In genomic region chr16:75460441-75460840, GRCh38 we compare ENCODE assay signal across 16 cellular contexts. TPM values are rescaled to one million over a fixed set of nuclear protein-coding genes. Genes with fewer than 3 reads are reported as not detected.
DNase-seq lines count a peak whose midpoint lies in the region; ATAC-seq, FAIRE-seq and TF ChIP-seq lines count a peak whose summit lies in the region.
"Had no signal": no experiment of that assay in that cellular context is flagged by ENCODE, and none has a peak within 500 bp of the region (broad histone marks: within the 10 kb centered on the region; RNA-seq: fewer than 3 reads in every experiment).

No MANE protein-coding gene starts in this region.

- no peak overlapping the region for H3K4me3 ChIP-seq in HepG2 (replicated peaks in 1 of 3; ENCODE audit: insufficient read depth in 1 of 3, low read depth in 2 of 3, low read length in 3 of 3)
- H3K4me3 ChIP-seq in right lobe of liver: no peak overlapping the region
- H3K4me3 ChIP-seq in astrocyte (ENCODE audit: insufficient read depth, low read depth, low read length): no peak overlapping the region
- no peak overlapping the region for H3K4me3 ChIP-seq in mesendoderm (ENCODE audit: low read length)
- H3K4me3 ChIP-seq: HAP-1, lung, SK-N-MC had no signal

- no peaks in the 10 kb centered on the region for H3K9me3 Mint-ChIP-seq in astrocyte (ENCODE audit: unreplicated experiment)
- H3K9me3 Mint-ChIP-seq in type B pancreatic cell: peaks cover 4% of the 10 kb centered on the region
- H3K9me3 Mint-ChIP-seq: dendritic cell treated with granulocyte-macrophage colony-stimulating factor and Interleukin-4, amounts not matched to agents 40 ng/mL and 50 ng/mL, for 4 days had no signal

- H3K79me2 ChIP-seq in HepG2 (ENCODE audit: insufficient read depth, low read length) (peaks cover 74% of the 10 kb centered on the region), astrocyte (ENCODE audit: insufficient read depth, low read length) (peaks cover 86% of the 10 kb centered on the region), mesendoderm (ENCODE audit: control insufficient read depth, insufficient read depth, low read length) (peaks cover 60% of the 10 kb centered on the region)

- H2AK5ac ChIP-seq in mesendoderm (ENCODE audit: low read length): no peak overlapping the region

- FAIRE-seq in HepG2 (lab: Jason Lieb, UNC) (no peak), astrocyte (lab: Jason Lieb, UNC) (no peak), RCC 7860 (lab: Jason Lieb, UNC) (no peak)

- H3K4me2 ChIP-seq in HepG2 (ENCODE audit: low read depth, low read length): no peak overlapping the region
- no peak overlapping the region for H3K4me2 ChIP-seq in astrocyte (ENCODE audit: low read length)
- no peak overlapping the region for H3K4me2 ChIP-seq in mesendoderm (ENCODE audit: low read length)

- H3K36me3 ChIP-seq in HepG2 (replicated peaks in 1 of 2; ENCODE audit: control insufficient read depth in 1 of 2, insufficient read depth in 2 of 2, low read length in 2 of 2) (peaks cover 0 to 4% of the 10 kb centered on the region in 2 experiments; a peak in 3 of 5 replicates), right lobe of liver (no peaks in the 10 kb centered on the region), astrocyte (ENCODE audit: insufficient read depth, low read length) (no peaks in the 10 kb centered on the region), mesendoderm (ENCODE audit: control insufficient read depth, insufficient read depth, low read length) (no peaks in the 10 kb centered on the region)
- H3K36me3 ChIP-seq: HAP-1 had no signal

- intact Hi-C loops in HepG2 (cut with micrococcal nuclease; ENCODE audit: unreplicated experiment): loop anchor here (5.0 kb wide), 2 partner anchors 198 to 758 kb away; partner anchors contain the start of gene MLKL
- intact Hi-C loops in right lobe of liver (cut with DNase I): no loop called here

- H3K27ac ChIP-seq in HepG2 (ENCODE audit: extremely low read length, insufficient read depth, low read length): no peak overlapping the region
- H3K27ac ChIP-seq in right lobe of liver: no peak overlapping the region
- no peak overlapping the region for H3K27ac ChIP-seq in astrocyte (ENCODE audit: low read depth, low read length)
- no peak overlapping the region for H3K27ac ChIP-seq in mesendoderm (ENCODE audit: low read depth, low read length)
- H3K27ac ChIP-seq: SK-N-MC, VCaP had no signal

- in situ Hi-C loops in HepG2 (cut with HindIII; ENCODE audit: extremely low pct_ligation_motif_present, low pct_unique_long_range_greater_than_20kb): no loop called here

- CTCF ChIA-PET in HepG2 (lab: Yijun Ruan, JAX; ENCODE audit: low intra/inter-chr PET ratio, low total read pairs): no interaction called here

- WGBS in HepG2 (ENCODE audit: low lambda C conversion rate): 57% methylated on average over 1 of the region's 1 CpG
- WGBS in right lobe of liver (ENCODE audit: insufficient coverage, low coverage, low lambda C conversion rate, missing lambda C conversion rate): 30% methylated on average over 1 of the region's 1 CpG
- WGBS in mesendoderm (ENCODE audit: extremely low coverage, insufficient coverage, low lambda C conversion rate): no CpG with 5 or more reads among the region's 1 CpG

- H3K36me3 Mint-ChIP-seq in astrocyte (ENCODE audit: low read depth, unreplicated experiment) (no peaks in the 10 kb centered on the region), type B pancreatic cell (peaks cover 9% of the 10 kb centered on the region)

- no TSS peak for BruUV-seq in HepG2 (replicated peaks; lab: Mats Ljungman, UMichigan)

- H4K8ac ChIP-seq in mesendoderm (ENCODE audit: low read depth, low read length): no peak overlapping the region

- no peak overlapping the region for H2BK5ac ChIP-seq in mesendoderm (ENCODE audit: low read length)

- H3K4me3 Mint-ChIP-seq in astrocyte (ENCODE audit: unreplicated experiment) (peak overlapping the region; percentile 73), type B pancreatic cell (peak overlapping the region; percentile 63)
- H3K4me3 Mint-ChIP-seq: dendritic cell treated with granulocyte-macrophage colony-stimulating factor and Interleukin-4, amounts not matched to agents 40 ng/mL and 50 ng/mL, for 4 days had no signal

- H3K27me3 Mint-ChIP-seq in astrocyte (ENCODE audit: low read depth, unreplicated experiment) (no peaks in the 10 kb centered on the region), type B pancreatic cell (no peaks in the 10 kb centered on the region)
- H3K27me3 Mint-ChIP-seq: dendritic cell treated with granulocyte-macrophage colony-stimulating factor and Interleukin-4, amounts not matched to agents 40 ng/mL and 50 ng/mL, for 4 days had no signal

- H3K4me1 ChIP-seq in HepG2 (ENCODE audit: insufficient read depth, low read length): peaks cover 44% of the 10 kb centered on the region
- peaks cover 0 to 7% (median 0%) of the 10 kb centered on the region in 4 donors for H3K4me1 ChIP-seq in right lobe of liver
- H3K4me1 ChIP-seq in astrocyte (ENCODE audit: insufficient read depth, low read length): peaks cover 3% of the 10 kb centered on the region
- H3K4me1 ChIP-seq in mesendoderm (ENCODE audit: control insufficient read depth, low read depth, low read length): peaks cover 2% of the 10 kb centered on the region

- no peak overlapping the region for H3K23ac ChIP-seq in mesendoderm (ENCODE audit: low read length)

- no peak overlapping the region for H2AFZ ChIP-seq in HepG2 (ENCODE audit: low read length)
- H2AFZ ChIP-seq in astrocyte (ENCODE audit: low read depth, low read length): no peak overlapping the region

- no peak overlapping the region for H2BK120ac ChIP-seq in mesendoderm (ENCODE audit: low read depth, low read length)

- no peak overlapping the region for H2BK15ac ChIP-seq in mesendoderm (replicated peaks; ENCODE audit: low read depth)

- no peak for TF ChIP-seq EP300 in HepG2 (IDR thresholded peaks at IDR 0.05; ENCODE audit: low read depth in 2 of 2, low read length in 2 of 2)
- no peak for TF ChIP-seq EP300 in HepG2 (CRISPR knock-in tag; IDR thresholded peaks at IDR 0.05; ENCODE audit: borderline replicate concordance)

- peaks cover 27% of the 10 kb centered on the region for H4K20me1 ChIP-seq in HepG2 (ENCODE audit: insufficient read depth, low read length)
- peaks cover 78% of the 10 kb centered on the region for H4K20me1 ChIP-seq in astrocyte (ENCODE audit: insufficient read depth, low read length)

- no peak overlapping the region for H4K5ac ChIP-seq in mesendoderm (ENCODE audit: low read length)

- no peak for TF ChIP-seq POLR2A in HepG2 (IDR thresholded peaks at IDR 0.05; ENCODE audit: insufficient read depth in 1 of 2, low read depth in 2 of 2, low read length in 2 of 2)
- no peak for TF ChIP-seq POLR2A in right lobe of liver (IDR thresholded peaks at IDR 0.05)

- no peak for TF ChIP-seq RAD21 in HepG2 (CRISPR knock-in tag; IDR thresholded peaks at IDR 0.05)

- no peak for ATAC-seq in HepG2
- no peak for ATAC-seq in right lobe of liver
- ATAC-seq in GM21526 (IDR thresholded peaks at IDR 0.05; ENCODE audit: low FRiP score, unreplicated experiment): no peak
- no peak for ATAC-seq in HG03565 (IDR thresholded peaks at IDR 0.05; ENCODE audit: unreplicated experiment)

- POLR2A ChIA-PET in HepG2 (lab: Yijun Ruan, JAX): no interaction called here

- no peak for DNase-seq in HepG2 (ENCODE audit: low spot score)
- DNase-seq in right lobe of liver: no peak
- DNase-seq in astrocyte (ENCODE audit: low read depth): peak; percentile 6
- peak; percentile 54 for DNase-seq in mesendoderm
- no peak for DNase-seq in type B pancreatic cell (ENCODE audit: extremely low spot score, unreplicated experiment)
- DNase-seq in RCC 7860 (ENCODE audit: low spot score): no peak
- DNase-seq: amniotic stem cell, KG1, NCI-H1436 had no signal

- peak overlapping the region; percentile 40 for H3K56ac ChIP-seq in mesendoderm (ENCODE audit: low read length)

- peaks cover 13% of the 10 kb centered on the region for H3K4me1 Mint-ChIP-seq in astrocyte (ENCODE audit: low read depth, unreplicated experiment)
- peaks cover 49% of the 10 kb centered on the region for H3K4me1 Mint-ChIP-seq in type B pancreatic cell (ENCODE audit: unreplicated experiment)

- peaks cover 18% of the 10 kb centered on the region for H3K79me1 ChIP-seq in mesendoderm (ENCODE audit: low read length)

- H3K9ac ChIP-seq in HepG2 (ENCODE audit: insufficient read depth, low read depth, low read length) (no peak overlapping the region), astrocyte (ENCODE audit: low read length) (no peak overlapping the region), mesendoderm (ENCODE audit: low read length) (no peak overlapping the region)

- no peak overlapping the region for H3K4ac ChIP-seq in mesendoderm (ENCODE audit: low read depth, low read length)

- H3K9me3 ChIP-seq in HepG2 (ENCODE audit: low read length) (no peaks in the 10 kb centered on the region), right lobe of liver (no peaks in the 10 kb centered on the region), astrocyte (ENCODE audit: insufficient read depth, low read depth, low read length) (no peaks in the 10 kb centered on the region)
- H3K9me3 ChIP-seq: HAP-1 had no signal

- H3K27ac Mint-ChIP-seq in astrocyte (ENCODE audit: unreplicated experiment) (peak overlapping the region; percentile 38), type B pancreatic cell (no peak overlapping the region)
- H3K27ac Mint-ChIP-seq: dendritic cell treated with granulocyte-macrophage colony-stimulating factor and Interleukin-4, amounts not matched to agents 40 ng/mL and 50 ng/mL, for 4 days had no signal

- no peaks in the 10 kb centered on the region for H3K27me3 ChIP-seq in HepG2 (ENCODE audit: control insufficient read depth in 1 of 2, insufficient read depth in 2 of 2, low read length in 2 of 2)
- no peaks in the 10 kb centered on the region for H3K27me3 ChIP-seq in right lobe of liver
- no peaks in the 10 kb centered on the region for H3K27me3 ChIP-seq in astrocyte (ENCODE audit: insufficient read depth, low read length)
- no peaks in the 10 kb centered on the region for H3K27me3 ChIP-seq in mesendoderm (ENCODE audit: insufficient read depth, low read length, poor library complexity)

- no peak overlapping the region for H3K18ac ChIP-seq in mesendoderm (ENCODE audit: low read length)

- TF ChIP-seq CTCF in HepG2 (CRISPR knock-in tag; IDR thresholded peaks at IDR 0.05) (no peak), right lobe of liver (IDR thresholded peaks at IDR 0.05) (no peak), astrocyte (IDR thresholded peaks at IDR 0.05; ENCODE audit: insufficient read depth, low read depth, low read length) (no peak), type B pancreatic cell (conservative IDR thresholded peaks at IDR 0.05) (no peak)

RNA-seq across cellular contexts. Expression of gene TMEM170A, which starts 4.0 kb away (rescaled TPM):
- 39.7 and 44.7 TPM in 2 replicates for total RNA-seq in HepG2 (2016; rRNA removed; fragmentation: Illumina TruSeq; extraction: Trizol)
- total RNA-seq in HepG2 (2016; cell fraction: cytosol; rRNA removed; fragmentation: Illumina TruSeq; extraction: Trizol; ENCODE audit: low read depth): 13.2 and 13.9 TPM in 2 replicates
- total RNA-seq in HepG2 (2016; cell fraction: insoluble cytoplasmic fraction; rRNA removed; fragmentation: Illumina TruSeq; extraction: Trizol): 42.1 TPM in 2 replicates
- total RNA-seq in HepG2 (2016; cell fraction: membrane; rRNA removed; fragmentation: Illumina TruSeq; extraction: Trizol): 39.0 and 42.0 TPM in 2 replicates
- total RNA-seq in HepG2 (2016; cell fraction: nucleus; rRNA removed; fragmentation: Illumina TruSeq; extraction: Trizol): 38.1 and 40.8 TPM in 2 replicates
- polyA plus RNA-seq in HepG2 (2011; rRNA removed): 30.0 and 35.7 TPM in 2 replicates
- polyA plus RNA-seq in HepG2 (2011; cell fraction: cytosol; rRNA removed): 22.3 and 25.5 TPM in 2 replicates
- polyA plus RNA-seq in HepG2 (2011; cell fraction: nucleus; rRNA removed): 15.4 and 19.7 TPM in 2 replicates
- polyA plus RNA-seq in HepG2 (2012): 20.5 and 22.4 TPM in 2 replicates
- 14.7 and 20.5 TPM in 2 replicates for polyA plus RNA-seq in HepG2 (2016; cell fraction: cytosol; fragmentation: Illumina TruSeq; extraction: Trizol; ENCODE audit: low read depth)
- polyA plus RNA-seq in HepG2 (2016; cell fraction: insoluble cytoplasmic fraction; fragmentation: Illumina TruSeq; extraction: Trizol; ENCODE audit: low read depth): 25.5 and 29.3 TPM in 2 replicates
- 22.1 and 26.6 TPM in 2 replicates for polyA plus RNA-seq in HepG2 (2016; cell fraction: membrane; fragmentation: Illumina TruSeq; extraction: Trizol; ENCODE audit: low read depth)
- polyA plus RNA-seq in HepG2 (2016; cell fraction: nucleus; fragmentation: Illumina TruSeq; extraction: Trizol; ENCODE audit: insufficient read depth, low read depth): 36.2 and 39.1 TPM in 2 replicates
- 27.3 and 58.3 TPM in 2 replicates for polyA minus RNA-seq in HepG2 (2011; rRNA and poly(A)+ RNA removed; ENCODE audit: low replicate concordance)
- 23.2 and 32.2 TPM in 2 replicates for polyA minus RNA-seq in HepG2 (2011; cell fraction: cytosol; rRNA and poly(A)+ RNA removed)
- polyA minus RNA-seq in HepG2 (2011; cell fraction: nucleus; rRNA and poly(A)+ RNA removed): 27.4 and 43.9 TPM in 2 replicates
- 10 to 100 TPM in 5 of 6 experiments, 1 to 10 TPM in 1; 9.4 to 15.5 (median 12.8) TPM for total RNA-seq in right lobe of liver
- 15.2 and 16.4 TPM in 2 replicates for total RNA-seq in astrocyte
- 25.7 TPM for polyA plus RNA-seq in mesendoderm (2013, experiment 1 of 2)
- polyA plus RNA-seq in mesendoderm (2013, experiment 2 of 2): 26.3 TPM
- 37.9 and 46.4 TPM in 2 replicates for total RNA-seq in type B pancreatic cell (ENCODE audit: low replicate concordance)

RNA-seq across cellular contexts. Expression of gene CFDP1, which starts 27.1 kb away (rescaled TPM):
- 153 and 198 TPM in 2 replicates for total RNA-seq in HepG2 (2016; rRNA removed; fragmentation: Illumina TruSeq; extraction: Trizol)
- total RNA-seq in HepG2 (2016; cell fraction: cytosol; rRNA removed; fragmentation: Illumina TruSeq; extraction: Trizol; ENCODE audit: low read depth): 62.1 and 75.2 TPM in 2 replicates
- 158 and 200 TPM in 2 replicates for total RNA-seq in HepG2 (2016; cell fraction: insoluble cytoplasmic fraction; rRNA removed; fragmentation: Illumina TruSeq; extraction: Trizol)
- 94.4 and 95.7 TPM in 2 replicates for total RNA-seq in HepG2 (2016; cell fraction: membrane; rRNA removed; fragmentation: Illumina TruSeq; extraction: Trizol)
- total RNA-seq in HepG2 (2016; cell fraction: nucleus; rRNA removed; fragmentation: Illumina TruSeq; extraction: Trizol): 114 and 122 TPM in 2 replicates
- 59.8 and 78.6 TPM in 2 replicates for polyA plus RNA-seq in HepG2 (2011; rRNA removed)
- 47.6 and 66.3 TPM in 2 replicates for polyA plus RNA-seq in HepG2 (2011; cell fraction: cytosol; rRNA removed)
- polyA plus RNA-seq in HepG2 (2011; cell fraction: nucleus; rRNA removed): 20.8 and 33.7 TPM in 2 replicates
- polyA plus RNA-seq in HepG2 (2012): 118 and 187 TPM in 2 replicates
- polyA plus RNA-seq in HepG2 (2016; cell fraction: cytosol; fragmentation: Illumina TruSeq; extraction: Trizol; ENCODE audit: low read depth): 54.9 and 57.9 TPM in 2 replicates
- polyA plus RNA-seq in HepG2 (2016; cell fraction: insoluble cytoplasmic fraction; fragmentation: Illumina TruSeq; extraction: Trizol; ENCODE audit: low read depth): 250 and 275 TPM in 2 replicates
- polyA plus RNA-seq in HepG2 (2016; cell fraction: membrane; fragmentation: Illumina TruSeq; extraction: Trizol; ENCODE audit: low read depth): 82.6 and 88.7 TPM in 2 replicates
- 118 and 119 TPM in 2 replicates for polyA plus RNA-seq in HepG2 (2016; cell fraction: nucleus; fragmentation: Illumina TruSeq; extraction: Trizol; ENCODE audit: insufficient read depth, low read depth)
- polyA minus RNA-seq in HepG2 (2011; rRNA and poly(A)+ RNA removed; ENCODE audit: low replicate concordance): 11.4 and 17.2 TPM in 2 replicates
- polyA minus RNA-seq in HepG2 (2011; cell fraction: cytosol; rRNA and poly(A)+ RNA removed): 30.3 and 32.7 TPM in 2 replicates
- 95.4 and 106 TPM in 2 replicates for polyA minus RNA-seq in HepG2 (2011; cell fraction: nucleus; rRNA and poly(A)+ RNA removed)
- total RNA-seq in right lobe of liver: 10 to 100 TPM; 23.9 to 43.3 (median 36.0) TPM
- total RNA-seq in astrocyte: 36.9 and 38.7 TPM in 2 replicates
- polyA plus RNA-seq in mesendoderm (2013, experiment 1 of 2): 101 TPM
- polyA plus RNA-seq in mesendoderm (2013, experiment 2 of 2): 104 TPM
- total RNA-seq in type B pancreatic cell (ENCODE audit: low replicate concordance): 62.5 and 84.9 TPM in 2 replicates

RNA-seq across cellular contexts. Expression of gene CHST6, which starts 34.8 kb away (rescaled TPM):
- total RNA-seq in HepG2 (2016; rRNA removed; fragmentation: Illumina TruSeq; extraction: Trizol) (0.32 and 0.91 TPM in 2 replicates), right lobe of liver (under 1 TPM in 1 of 6 experiments, not detected in 5; 0.02 TPM), astrocyte (2.5 and 3.4 TPM in 2 replicates), type B pancreatic cell (ENCODE audit: low replicate concordance) (1.8 and 6.0 TPM in 2 replicates)
- total RNA-seq in HepG2 (2016; cell fraction: cytosol; rRNA removed; fragmentation: Illumina TruSeq; extraction: Trizol; ENCODE audit: low read depth): 0.09 and 0.20 TPM in 2 replicates
- total RNA-seq in HepG2 (2016; cell fraction: insoluble cytoplasmic fraction; rRNA removed; fragmentation: Illumina TruSeq; extraction: Trizol): 0.61 and 1.1 TPM in 2 replicates
- total RNA-seq in HepG2 (2016; cell fraction: membrane; rRNA removed; fragmentation: Illumina TruSeq; extraction: Trizol): 0.28 and 0.38 TPM in 2 replicates
- 0.71 and 1.1 TPM in 2 replicates for total RNA-seq in HepG2 (2016; cell fraction: nucleus; rRNA removed; fragmentation: Illumina TruSeq; extraction: Trizol)
- 0.18 and 0.25 TPM in 2 replicates for polyA plus RNA-seq in HepG2 (2011; rRNA removed)
- 0.10 and 0.28 TPM in 2 replicates for polyA plus RNA-seq in HepG2 (2011; cell fraction: cytosol; rRNA removed)
- 0.83 and 1.0 TPM in 2 replicates for polyA plus RNA-seq in HepG2 (2011; cell fraction: nucleus; rRNA removed)
- 0.11 and 0.16 TPM in 2 replicates for polyA plus RNA-seq in HepG2 (2012)
- polyA plus RNA-seq in HepG2 (2016; cell fraction: cytosol; fragmentation: Illumina TruSeq; extraction: Trizol; ENCODE audit: low read depth): 0.14 and 0.16 TPM in 2 replicates
- 0.24 and 0.36 TPM in 2 replicates for polyA plus RNA-seq in HepG2 (2016; cell fraction: insoluble cytoplasmic fraction; fragmentation: Illumina TruSeq; extraction: Trizol; ENCODE audit: low read depth)
- 0.13 and 0.16 TPM in 2 replicates for polyA plus RNA-seq in HepG2 (2016; cell fraction: membrane; fragmentation: Illumina TruSeq; extraction: Trizol; ENCODE audit: low read depth)
- polyA plus RNA-seq in HepG2 (2016; cell fraction: nucleus; fragmentation: Illumina TruSeq; extraction: Trizol; ENCODE audit: insufficient read depth, low read depth): 1.00 and 1.2 TPM in 2 replicates
- 0.58 and 2.4 TPM in 2 replicates for polyA minus RNA-seq in HepG2 (2011; rRNA and poly(A)+ RNA removed; ENCODE audit: low replicate concordance)
- 0.40 and 0.62 TPM in 2 replicates for polyA minus RNA-seq in HepG2 (2011; cell fraction: cytosol; rRNA and poly(A)+ RNA removed)
- polyA minus RNA-seq in HepG2 (2011; cell fraction: nucleus; rRNA and poly(A)+ RNA removed): 0.13 and 0.50 TPM in 2 replicates
- 7.2 TPM for polyA plus RNA-seq in mesendoderm (2013, experiment 1 of 2)
- polyA plus RNA-seq in mesendoderm (2013, experiment 2 of 2): 6.5 TPM

Comparison
In these comparisons a context has a peak if more than half of its experiments do, and no peak if none do; other contexts are left out.
1. DNase-seq: peak in astrocyte (single experiment) and mesendoderm (single experiment); none in HepG2 (single experiment), right lobe of liver (0 of 3), type B pancreatic cell (single experiment) and RCC 7860 (single experiment).